ENCODE assay signal across 8 cellular contexts in the genomic region with DNA sequence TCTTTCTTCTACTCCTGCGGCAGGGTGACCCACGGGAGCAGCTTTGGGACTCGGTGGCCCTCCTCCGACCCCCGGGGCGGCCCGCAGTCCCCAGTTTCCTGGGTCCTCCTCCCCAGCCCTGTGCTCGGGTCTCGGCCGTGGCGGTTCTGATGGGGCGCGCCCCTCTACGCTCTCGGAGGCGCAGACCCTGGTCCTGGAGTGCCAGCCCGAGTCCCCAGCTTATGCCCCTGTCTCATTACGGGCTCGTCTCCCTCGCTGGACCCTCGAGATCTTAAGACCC. TPM values are rescaled to one million over a fixed set of nuclear protein-coding genes. Genes with fewer than 3 reads are reported as not detected.
DNase-seq lines count a peak whose midpoint lies in the region; ATAC-seq and TF ChIP-seq lines count a peak whose summit lies in the region.

No MANE protein-coding gene starts in this region.

- H3K36me3 ChIP-seq in Caco-2 (ENCODE audit: control insufficient read depth, insufficient read depth, low read length), result peaks cover 9% of the 10 kb centered on the region

- POLR2A ChIA-PET in Caco-2 (lab: Charles Lee), result interaction anchor here (1.0 to 2.5 kb wide), 4 partner anchors 10 to 18 kb away, joined by 3 to 57 read pairs (median 6); no protein-coding TSS in a partner anchor

- peak overlapping the region; percentile 70 for H3K4me3 ChIP-seq in Caco-2 (ENCODE audit: low read depth, low read length)
- H3K4me3 ChIP-seq in iPS-11a (ENCODE audit: low read depth, low read length), result peak overlapping the region; percentile 64

- H3K27me3 ChIP-seq in Caco-2 (replicated peaks; ENCODE audit: control insufficient read depth, insufficient read depth, low read length), result no peaks in the 10 kb centered on the region

- H3K27ac Mint-ChIP-seq in Caco-2 (ENCODE audit: unreplicated experiment), result peak overlapping the region; percentile 83
- peak overlapping the region; percentile 68 for H3K27ac Mint-ChIP-seq in activated naive CD8-positive, alpha-beta T cell treated with anti-CD3 and anti-CD28 coated beads for 36 hours
- peak overlapping the region; percentile 91 for H3K27ac Mint-ChIP-seq in stimulated activated effector memory CD8-positive, alpha-beta T cell treated with anti-CD3 and anti-CD28 coated beads, Interleukin-12 subunit alpha, Interleukin-12 subunit beta, amount 100 ng/mL, for 72 hours

- no peaks in the 10 kb centered on the region for H3K9me3 ChIP-seq in Caco-2

- H3K4me3 Mint-ChIP-seq in Caco-2 (ENCODE audit: unreplicated experiment), result peak overlapping the region; percentile 65
- peak overlapping the region; percentile 87 for H3K4me3 Mint-ChIP-seq in activated naive CD8-positive, alpha-beta T cell treated with anti-CD3 and anti-CD28 coated beads for 36 hours
- peak overlapping the region; percentile 99 for H3K4me3 Mint-ChIP-seq in stimulated activated effector memory CD8-positive, alpha-beta T cell treated with anti-CD3 and anti-CD28 coated beads, Interleukin-12 subunit alpha, Interleukin-12 subunit beta, amount 100 ng/mL, for 72 hours

- no TSS peak for BruUV-seq in Caco-2 (replicated peaks; lab: Mats Ljungman, UMichigan)

- H3K4me1 Mint-ChIP-seq in Caco-2 (ENCODE audit: low read depth, unreplicated experiment), result peaks cover 27% of the 10 kb centered on the region
- peaks cover 59% of the 10 kb centered on the region for H3K4me1 Mint-ChIP-seq in activated naive CD8-positive, alpha-beta T cell treated with anti-CD3 and anti-CD28 coated beads for 36 hours
- H3K4me1 Mint-ChIP-seq in stimulated activated effector memory CD8-positive, alpha-beta T cell treated with anti-CD3 and anti-CD28 coated beads, Interleukin-12 subunit alpha, Interleukin-12 subunit beta, amount 100 ng/mL, for 72 hours, result peaks cover 70% of the 10 kb centered on the region

- ATAC-seq in HG02852 (IDR thresholded peaks at IDR 0.05; ENCODE audit: unreplicated experiment), result peak; percentile 11
- ATAC-seq in stimulated activated effector memory CD8-positive, alpha-beta T cell treated with anti-CD3 and anti-CD28 coated beads, Interleukin-12 subunit alpha, Interleukin-12 subunit beta, amount 100 ng/mL, for 72 hours, result peak; percentile 22

- no peak for TF ChIP-seq CTCF in Caco-2 (IDR thresholded peaks at IDR 0.05; ENCODE audit: insufficient read depth in 1 of 2, low read depth in 1 of 2, low read length in 1 of 2, severe bottlenecking in 1 of 2, unreplicated experiment in 1 of 2)

- intact Hi-C loops in Caco-2 (cut with micrococcal nuclease; ENCODE audit: unreplicated experiment), result loop anchor here (1.0 kb wide), 4 partner anchors 14 to 32 kb away; no protein-coding TSS in a partner anchor

- no peak for DNase-seq in Caco-2
- DNase-seq in activated naive CD8-positive, alpha-beta T cell treated with anti-CD3 and anti-CD28 coated beads for 36 hours, result no peak
- DNase-seq in stimulated activated effector memory CD8-positive, alpha-beta T cell treated with anti-CD3 and anti-CD28 coated beads, Interleukin-12 subunit alpha, Interleukin-12 subunit beta, amount 100 ng/mL, for 72 hours (ENCODE audit: low spot score in 2 of 2), result no peak
- no peak for DNase-seq in DMS114 treated with DMSO at 0.1 percent for 48 hours (lab: John Stamatoyannopoulos, UW; ENCODE audit: unreplicated experiment)
- no peak for DNase-seq in NOMO-1 treated with DMSO at 0.1 percent for 48 hours (lab: John Stamatoyannopoulos, UW; ENCODE audit: unreplicated experiment)
- no peak for DNase-seq in mesenteric fat pad (ENCODE audit: low spot score)

- H3K36me3 Mint-ChIP-seq in Caco-2 (ENCODE audit: insufficient read depth, unreplicated experiment), result peaks cover 18% of the 10 kb centered on the region
- peaks cover 46% of the 10 kb centered on the region for H3K36me3 Mint-ChIP-seq in activated naive CD8-positive, alpha-beta T cell treated with anti-CD3 and anti-CD28 coated beads for 36 hours
- peaks cover 74% of the 10 kb centered on the region for H3K36me3 Mint-ChIP-seq in stimulated activated effector memory CD8-positive, alpha-beta T cell treated with anti-CD3 and anti-CD28 coated beads, Interleukin-12 subunit alpha, Interleukin-12 subunit beta, amount 100 ng/mL, for 72 hours

- no peaks in the 10 kb centered on the region for H3K27me3 Mint-ChIP-seq in Caco-2 (ENCODE audit: insufficient read depth, unreplicated experiment)
- H3K27me3 Mint-ChIP-seq in activated naive CD8-positive, alpha-beta T cell treated with anti-CD3 and anti-CD28 coated beads for 36 hours, result no peaks in the 10 kb centered on the region

- peaks cover 25% of the 10 kb centered on the region for H3K4me1 ChIP-seq in Caco-2

- no peaks in the 10 kb centered on the region for H3K9me3 Mint-ChIP-seq in Caco-2 (ENCODE audit: unreplicated experiment)
- H3K9me3 Mint-ChIP-seq in activated naive CD8-positive, alpha-beta T cell treated with anti-CD3 and anti-CD28 coated beads for 36 hours, result no peaks in the 10 kb centered on the region
- no peaks in the 10 kb centered on the region for H3K9me3 Mint-ChIP-seq in stimulated activated effector memory CD8-positive, alpha-beta T cell treated with anti-CD3 and anti-CD28 coated beads, Interleukin-12 subunit alpha, Interleukin-12 subunit beta, amount 100 ng/mL, for 72 hours

- CTCF ChIA-PET in Caco-2 (lab: Charles Lee), result interaction anchor here (0.8 to 2.4 kb wide), 2 partner anchors 22 to 33 kb away, joined by 3 to 19 read pairs; no protein-coding TSS in a partner anchor

RNA-seq across cellular contexts. Expression of a gene that starts 0.4 kb away (rescaled TPM):
- 21.2 and 21.6 TPM in 2 replicates for total RNA-seq in Caco-2 (2022)
- total RNA-seq in activated naive CD8-positive, alpha-beta T cell treated with anti-CD3 and anti-CD28 coated beads for 36 hours, result 10 to 100 TPM; 74.7 to 81.2 TPM
- total RNA-seq in mesenteric fat pad, result 178 TPM

RNA-seq across cellular contexts. Expression of a gene that starts 45.2 kb away (rescaled TPM):
- total RNA-seq in Caco-2 (2022), result 32.6 and 36.3 TPM in 2 replicates
- total RNA-seq in activated naive CD8-positive, alpha-beta T cell treated with anti-CD3 and anti-CD28 coated beads for 36 hours, result 1 to 10 TPM; 3.2 to 3.3 TPM
- 95.2 TPM for total RNA-seq in mesenteric fat pad
